In genomic region chr10:71599518-71599917, GRCh38 we compare ENCODE assay signal across 14 cellular contexts.
"Had no signal": no experiment of that assay in that cellular context is flagged by ENCODE, and none has a peak within 500 bp of the region (broad histone marks: within the 10 kb centered on the region; RNA-seq: fewer than 3 reads in every experiment).

No MANE protein-coding gene starts in this region.

- H3K4me3 ChIP-seq: adrenal gland, gastrocnemius medialis, heart right ventricle, ovary had no signal

- H3K9me3 ChIP-seq: adrenal gland, gastrocnemius medialis, heart right ventricle, ovary had no signal

- ATAC-seq: activated CD8-positive, alpha-beta T cell treated with anti-CD3 and anti-CD28 coated beads for 36 hours; naive thymus-derived CD4-positive, alpha-beta T cell; stimulated activated naive B cell treated with anti-CD40 and anti-IgM and Interleukin-4, amounts not matched to agents 10 μg/mL and 1 μg/mL and 100 μg/mL, for 72 hours had no signal

- H3K36me3 ChIP-seq: adrenal gland, gastrocnemius medialis, heart right ventricle, ovary had no signal

- H3K27me3 ChIP-seq: adrenal gland, gastrocnemius medialis, heart right ventricle, ovary had no signal

- DNase-seq: activated CD4-positive, alpha-beta T cell treated with anti-CD3 and anti-CD28 coated beads, Interleukin-2, amount 10 ng/mL, durations not matched to agents 24 days and 14 days; activated CD8-positive, alpha-beta T cell treated with anti-CD3 and anti-CD28 coated beads for 36 hours; activated naive CD4-positive, alpha-beta T cell treated with anti-CD3 and anti-CD28 coated beads, Interleukin-2, amount 10 ng/mL, durations not matched to agents 7 days and 5 days; activated T-cell treated with anti-CD3 and anti-CD28 coated beads, Interleukin-2, amount 50 U/mL, for 24 hours; adrenal gland; erythroblast; gastrocnemius medialis; heart right ventricle; mesendoderm; naive thymus-derived CD4-positive, alpha-beta T cell; stimulated activated naive B cell treated with anti-CD40 and anti-IgM and Interleukin-4, amounts not matched to agents 10 μg/mL and 1 μg/mL and 100 μg/mL, for 72 hours; T1000; trophoblast cell had no signal

- H3K27ac ChIP-seq: gastrocnemius medialis had no signal
